Comparison of ENCODE assay signal across 9 cellular contexts in the genomic region with DNA sequence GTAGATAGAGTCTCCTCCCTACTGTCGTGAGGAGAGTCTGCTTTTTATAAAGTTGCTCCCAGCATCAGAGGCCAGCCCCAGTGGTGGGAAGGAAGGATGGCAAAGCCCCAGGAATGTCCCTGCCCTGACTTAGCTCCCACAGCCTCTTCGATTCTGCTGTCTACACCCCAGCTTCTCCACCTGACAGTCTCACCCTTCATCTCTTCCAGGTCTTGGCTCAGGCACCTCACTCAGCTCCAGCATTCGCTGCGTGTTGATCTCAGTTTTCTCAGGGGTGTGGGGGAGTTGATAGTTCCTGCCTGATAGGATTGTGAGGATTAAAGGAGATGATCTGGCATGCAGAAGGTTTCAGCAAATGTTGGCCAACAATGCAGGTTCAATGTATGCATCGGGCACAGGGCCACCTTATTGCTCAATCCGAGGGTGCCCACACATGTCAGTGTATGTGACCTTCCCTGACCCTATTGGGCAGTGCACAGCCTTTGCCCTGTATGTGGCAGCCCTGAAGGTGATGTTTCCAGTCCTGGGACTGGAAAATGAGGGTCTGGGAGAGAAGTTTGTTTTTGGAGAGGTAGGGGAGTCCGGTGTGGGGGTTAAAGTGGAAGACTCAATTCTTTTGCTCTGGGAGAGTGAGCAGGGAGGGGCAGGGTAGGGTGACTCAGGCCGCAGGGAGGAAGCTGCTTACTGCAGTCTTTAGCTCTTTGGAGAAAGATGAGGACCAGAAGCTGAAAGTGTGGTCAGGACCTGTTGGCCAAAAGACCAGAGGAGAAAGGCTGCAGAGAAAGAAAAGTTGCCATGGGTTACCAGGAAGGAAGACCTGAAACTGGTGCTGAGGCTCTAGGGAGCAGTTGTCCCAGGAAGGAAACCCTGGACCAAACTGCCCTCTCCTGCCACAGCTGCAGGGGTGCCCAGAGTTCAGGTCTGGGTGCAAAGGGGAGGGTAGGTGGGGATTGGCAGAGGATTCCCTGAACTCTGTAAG.
DNase-seq lines count a peak whose midpoint lies in the region; ATAC-seq, FAIRE-seq and TF ChIP-seq lines count a peak whose summit lies in the region.
"Had no signal": no experiment of that assay in that cellular context is flagged by ENCODE, and none has a peak within 500 bp of the region (broad histone marks: within the 10 kb centered on the region; RNA-seq: fewer than 3 reads in every experiment).

No MANE protein-coding gene starts in this region.

- peak overlapping the region; percentile 89 for H3K27ac ChIP-seq in skeletal muscle tissue (ENCODE audit: low read depth, low read length)

- no peaks in the 10 kb centered on the region for H3K9me3 Mint-ChIP-seq in HFFc6
- no peaks in the 10 kb centered on the region for H3K9me3 Mint-ChIP-seq in stimulated activated naive CD8-positive, alpha-beta T cell treated with anti-CD3 and anti-CD28 coated beads, Interleukin-15, amount 100 ng/mL, for 72 hours

- H3K4me1 ChIP-seq in skeletal muscle tissue (ENCODE audit: control insufficient read depth in 3 of 3, insufficient read depth in 3 of 3, low read length in 3 of 3), result peaks cover 62 to 74% (median 64%) of the 10 kb centered on the region in 3 donors

- DNase-seq in HFFc6, result peak; percentile 73
- DNase-seq in SKM-1 treated with dmso at 0.1 percent for 144 hours (lab: John Stamatoyannopoulos, UW; ENCODE audit: unreplicated experiment), result peak; percentile 53
- DNase-seq in fibroblast of pulmonary artery (ENCODE audit: low read depth), result peak; percentile 65
- no peak for DNase-seq in stimulated activated naive CD8-positive, alpha-beta T cell treated with anti-CD3 and anti-CD28 coated beads, Interleukin-15, amount 100 ng/mL, for 72 hours
- DNase-seq in NCI-H748 (lab: John Stamatoyannopoulos, UW; ENCODE audit: unreplicated experiment), result no peak
- DNase-seq in H54 (ENCODE audit: insufficient read length, low spot score), result no peak
- DNase-seq: NCI-H446 had no signal

- H3K4me1 Mint-ChIP-seq in HFFc6 (ENCODE audit: low read depth), result peaks cover 93% of the 10 kb centered on the region
- H3K4me1 Mint-ChIP-seq in stimulated activated naive CD8-positive, alpha-beta T cell treated with anti-CD3 and anti-CD28 coated beads, Interleukin-15, amount 100 ng/mL, for 72 hours, result no peaks in the 10 kb centered on the region

- peaks cover 4% of the 10 kb centered on the region for H3K27me3 Mint-ChIP-seq in HFFc6 (ENCODE audit: insufficient read depth)
- no peaks in the 10 kb centered on the region for H3K27me3 Mint-ChIP-seq in stimulated activated naive CD8-positive, alpha-beta T cell treated with anti-CD3 and anti-CD28 coated beads, Interleukin-15, amount 100 ng/mL, for 72 hours

- no peaks in the 10 kb centered on the region for H3K9me3 ChIP-seq in skeletal muscle tissue (ENCODE audit: control insufficient read depth in 3 of 3, low read length in 3 of 3)

- H3K36me3 Mint-ChIP-seq in HFFc6 (ENCODE audit: low read depth), result peaks cover 2% of the 10 kb centered on the region; the same call in 1 of the 2 replicates

- no peak for FAIRE-seq in H54 (lab: Jason Lieb, UNC)

- peak overlapping the region; percentile 2 to 40 (median 7) for H3K9ac ChIP-seq in skeletal muscle tissue (ENCODE audit: low read depth in 1 of 3, low read length in 3 of 3)

- no peaks in the 10 kb centered on the region for H3K27me3 ChIP-seq in skeletal muscle tissue (ENCODE audit: control insufficient read depth in 3 of 3, insufficient read depth in 3 of 3, low read length in 3 of 3)

- H3K4me3 ChIP-seq in fibroblast of pulmonary artery (replicated peaks; ENCODE audit: low read depth, low read length) (no peak overlapping the region), skeletal muscle tissue (ENCODE audit: low read length in 3 of 3) (no peak overlapping the region)

- no peaks in the 10 kb centered on the region for H3K36me3 ChIP-seq in skeletal muscle tissue (ENCODE audit: control insufficient read depth in 3 of 3, insufficient read depth in 3 of 3, low read length in 3 of 3)

- TF ChIP-seq CTCF in HFFc6 (IDR thresholded peaks at IDR 0.05) (peak; percentile 26), fibroblast of pulmonary artery (IDR thresholded peaks at IDR 0.05; ENCODE audit: low read length, missing control alignments) (no peak)

- peak overlapping the region; percentile 88 for H3K27ac Mint-ChIP-seq in HFFc6
- H3K27ac Mint-ChIP-seq in stimulated activated naive CD8-positive, alpha-beta T cell treated with anti-CD3 and anti-CD28 coated beads, Interleukin-15, amount 100 ng/mL, for 72 hours, result peak overlapping the region in 1 of 2 donors; percentile 23

- no peak for ATAC-seq in stimulated activated naive CD8-positive, alpha-beta T cell treated with anti-CD3 and anti-CD28 coated beads, Interleukin-15, amount 100 ng/mL, for 72 hours
- no peak for ATAC-seq in GM21526 (IDR thresholded peaks at IDR 0.05; ENCODE audit: low FRiP score, unreplicated experiment)

- TF ChIP-seq POLR2A in H54 (IDR thresholded peaks at IDR 0.05; ENCODE audit: low read depth, low read length), result no peak

- H3K4me3 Mint-ChIP-seq in HFFc6, result peak overlapping the region; percentile 31
- no peak overlapping the region for H3K4me3 Mint-ChIP-seq in stimulated activated naive CD8-positive, alpha-beta T cell treated with anti-CD3 and anti-CD28 coated beads, Interleukin-15, amount 100 ng/mL, for 72 hours

Comparison
In these comparisons a context has a peak if more than half of its experiments do, and no peak if none do; other contexts are left out.
1. DNase-seq: peak in HFFc6 (single experiment), SKM-1 treated with dmso at 0.1 percent for 144 hours (single experiment) and fibroblast of pulmonary artery (single experiment); none in stimulated activated naive CD8-positive, alpha-beta T cell treated with anti-CD3 and anti-CD28 coated beads, Interleukin-15, amount 100 ng/mL, for 72 hours (0 of 2), NCI-H748 (single experiment) and H54 (single experiment).